In genomic region chr10:109591631-109592030, GRCh38 we compare ENCODE assay signal across 15 cellular contexts.
"Had no signal": no experiment of that assay in that cellular context is flagged by ENCODE, and none has a peak within 500 bp of the region (broad histone marks: within the 10 kb centered on the region; RNA-seq: fewer than 3 reads in every experiment).

No MANE protein-coding gene starts in this region.

- H3K4me1 Mint-ChIP-seq: activated naive CD4-positive, alpha-beta T cell treated with anti-CD3 and anti-CD28 coated beads, Interleukin-2, amount 50 U/mL, for 24 hours; naive thymus-derived CD4-positive, alpha-beta T cell had no signal

- H3K27ac Mint-ChIP-seq: activated naive CD4-positive, alpha-beta T cell treated with anti-CD3 and anti-CD28 coated beads, Interleukin-2, amount 50 U/mL, for 24 hours; effector memory CD8-positive, alpha-beta T cell; naive thymus-derived CD4-positive, alpha-beta T cell; neural progenitor cell; stimulated activated naive CD8-positive, alpha-beta T cell treated with anti-CD3 and anti-CD28 coated beads, Interleukin-15, Interleukin-2, amounts not matched to agents 100 ng/mL and 50 ng/mL, for 24 hours had no signal

- H3K27me3 Mint-ChIP-seq: effector memory CD8-positive, alpha-beta T cell; stimulated activated naive CD8-positive, alpha-beta T cell treated with anti-CD3 and anti-CD28 coated beads, Interleukin-15, Interleukin-2, amounts not matched to agents 100 ng/mL and 50 ng/mL, for 24 hours had no signal

- ATAC-seq: effector memory CD8-positive, alpha-beta T cell; naive thymus-derived CD4-positive, alpha-beta T cell had no signal

- H3K27me3 ChIP-seq: cardiac muscle cell, neural progenitor cell, right atrium auricular region, transverse colon had no signal

- DNase-seq: activated CD4-positive, alpha-beta T cell treated with anti-CD3 and anti-CD28 coated beads, Interleukin-2, amount 50 U/mL, for 4 hours; activated gamma-delta T cell; effector memory CD8-positive, alpha-beta T cell; foreskin melanocyte; mesenchymal stem cell; naive thymus-derived CD4-positive, alpha-beta T cell; T-helper 2 cell; transverse colon had no signal

- H3K4me3 ChIP-seq: cardiac muscle cell, neural progenitor cell, prostate gland, right atrium auricular region, skin epidermis, transverse colon had no signal

- H3K4me3 Mint-ChIP-seq: activated naive CD4-positive, alpha-beta T cell treated with anti-CD3 and anti-CD28 coated beads, Interleukin-2, amount 50 U/mL, for 24 hours; effector memory CD8-positive, alpha-beta T cell; naive thymus-derived CD4-positive, alpha-beta T cell; neural progenitor cell; stimulated activated naive CD8-positive, alpha-beta T cell treated with anti-CD3 and anti-CD28 coated beads, Interleukin-15, Interleukin-2, amounts not matched to agents 100 ng/mL and 50 ng/mL, for 24 hours had no signal

- H3K36me3 ChIP-seq: cardiac muscle cell, neural progenitor cell, prostate gland, right atrium auricular region, transverse colon had no signal

- H3K36me3 Mint-ChIP-seq: activated naive CD4-positive, alpha-beta T cell treated with anti-CD3 and anti-CD28 coated beads, Interleukin-2, amount 50 U/mL, for 24 hours; naive thymus-derived CD4-positive, alpha-beta T cell; neural progenitor cell had no signal

- H3K4me1 ChIP-seq: prostate gland, right atrium auricular region, transverse colon had no signal

- H3K9me3 ChIP-seq: prostate gland, right atrium auricular region, transverse colon had no signal

- H3K9me3 Mint-ChIP-seq: activated naive CD4-positive, alpha-beta T cell treated with anti-CD3 and anti-CD28 coated beads, Interleukin-2, amount 50 U/mL, for 24 hours; neural progenitor cell; stimulated activated naive CD8-positive, alpha-beta T cell treated with anti-CD3 and anti-CD28 coated beads, Interleukin-15, Interleukin-2, amounts not matched to agents 100 ng/mL and 50 ng/mL, for 24 hours had no signal
